Comparison of ENCODE assay signal across 15 cellular contexts in genomic region chr1:238409947-238410346, GRCh38.
DNase-seq lines count a peak whose midpoint lies in the region; ATAC-seq and TF ChIP-seq lines count a peak whose summit lies in the region.
"Had no signal": no experiment of that assay in that cellular context is flagged by ENCODE, and none has a peak within 500 bp of the region (broad histone marks: within the 10 kb centered on the region; RNA-seq: fewer than 3 reads in every experiment).

No MANE protein-coding gene starts in this region.

- H3K4me3 ChIP-seq in AG04449 (ENCODE audit: low read depth, low read length) (no peak overlapping the region), dorsolateral prefrontal cortex (no peak overlapping the region), mucosa of descending colon (no peak overlapping the region)

- no peak for TF ChIP-seq CTCF in AG04449 (IDR thresholded peaks at IDR 0.05; ENCODE audit: insufficient read depth, low read length, missing control alignments)
- no peak for TF ChIP-seq CTCF in dorsolateral prefrontal cortex (IDR thresholded peaks at IDR 0.05 in 54 of 56, conservative IDR thresholded peaks at IDR 0.05 in 2 of 56; ENCODE audit: low read depth in 1 of 56, partially characterized antibody in 56 of 56)
- TF ChIP-seq CTCF in mucosa of descending colon (IDR thresholded peaks at IDR 0.05) = no peak

- ATAC-seq in mucosa of descending colon (no peak), HG02798 (IDR thresholded peaks at IDR 0.05; ENCODE audit: poor library complexity, unreplicated experiment) (no peak)
- ATAC-seq: activated naive CD8-positive, alpha-beta T cell treated with anti-CD3 and anti-CD28 coated beads, Interleukin-2, amount 50 U/mL, for 24 hours; activated T-cell treated with anti-CD3 and anti-CD28 coated beads, Interleukin-2, amount 50 U/mL, for 4 hours had no signal

- H3K9me3 ChIP-seq in mucosa of descending colon = no peaks in the 10 kb centered on the region

- DNase-seq in AG04449 (ENCODE audit: low read depth, low spot score) (peak; percentile 77), LHCN-M2 (ENCODE audit: low read depth) (peak; percentile 52), brain pericyte (ENCODE audit: low read depth, low spot score) (peak; percentile 36), iris pigment epithelial cell (ENCODE audit: low read depth) (peak; percentile 83), dorsolateral prefrontal cortex (no peak), occipital lobe (lab: John Stamatoyannopoulos, UW) (no peak), mucosa of descending colon (no peak)
- DNase-seq: activated CD4-positive, alpha-beta T cell treated with anti-CD3 and anti-CD28 coated beads, Interleukin-2, amount 10 ng/mL, durations not matched to agents 24 days and 14 days; activated naive CD8-positive, alpha-beta T cell treated with anti-CD3 and anti-CD28 coated beads, Interleukin-2, amount 50 U/mL, for 24 hours; activated T-cell treated with anti-CD3 and anti-CD28 coated beads, Interleukin-2, amount 50 U/mL, for 4 hours; dermis blood vessel endothelial cell; foreskin melanocyte; NCI-H146; NCI-H524 had no signal

- H3K4me1 ChIP-seq in mucosa of descending colon (ENCODE audit: low read depth) = no peaks in the 10 kb centered on the region

- intact Hi-C loops in dorsolateral prefrontal cortex (cut with DNase I) = loop anchor here (5.0 to 10.0 kb wide), 2 partner anchors 155 to 158 kb away; no protein-coding TSS in a partner anchor
- intact Hi-C loops in mucosa of descending colon (cut with DNase I, micrococcal nuclease) = no loop called here

- POLR2A ChIA-PET in AG04449 (lab: Yijun Ruan, JAX) = no interaction called here

- no peaks in the 10 kb centered on the region for H3K36me3 ChIP-seq in mucosa of descending colon (ENCODE audit: low read depth)

- CTCF ChIA-PET in AG04449 (lab: Yijun Ruan, JAX) = no interaction called here

- no peaks in the 10 kb centered on the region for H3K27me3 ChIP-seq in dorsolateral prefrontal cortex

- no peak overlapping the region for H3K27ac ChIP-seq in dorsolateral prefrontal cortex

Comparison
In these comparisons a context has a peak if more than half of its experiments do, and no peak if none do; other contexts are left out.
1. DNase-seq: peak in AG04449 (single experiment), LHCN-M2 (single experiment), brain pericyte (single experiment) and iris pigment epithelial cell (single experiment); none in dorsolateral prefrontal cortex (0 of 10), occipital lobe (single experiment) and mucosa of descending colon (0 of 3).
2. intact Hi-C loops: an anchor here in dorsolateral prefrontal cortex (5.0 to 10.0 kb wide); none called in mucosa of descending colon.